In genomic region chr6:118751072-118751471, GRCh38 we compare ENCODE assay signal across 39 cellular contexts.
"Had no signal": no experiment of that assay in that cellular context is flagged by ENCODE, and none has a peak within 500 bp of the region (broad histone marks: within the 10 kb centered on the region; RNA-seq: fewer than 3 reads in every experiment).

No MANE protein-coding gene starts in this region.

- H3K27me3 ChIP-seq: ascending aorta, cardiac muscle cell had no signal

- H3K9me3 ChIP-seq: ascending aorta had no signal

- H3K27me3 Mint-ChIP-seq: activated CD4-positive, alpha-beta memory T cell treated with anti-CD3 and anti-CD28 coated beads, Interleukin-2, amount 10 ng/mL, durations not matched to agents 7 days and 5 days; activated CD4-positive, alpha-beta T cell treated with anti-CD3 and anti-CD28 coated beads for 36 hours; activated CD4-positive, alpha-beta T cell treated with anti-CD3 and anti-CD28 coated beads, Interleukin-2, amount 10 ng/mL, durations not matched to agents 7 days and 5 days; activated CD8-positive, alpha-beta memory T cell treated with anti-CD3 and anti-CD28 coated beads, Interleukin-2, amount 10 ng/mL, durations not matched to agents 7 days and 5 days; activated naive CD4-positive, alpha-beta T cell treated with anti-CD3 and anti-CD28 coated beads, Interleukin-2, amount 10 ng/mL, durations not matched to agents 7 days and 5 days; activated naive CD4-positive, alpha-beta T cell treated with anti-CD3 and anti-CD28 coated beads, Interleukin-2, amount 50 U/mL, for 24 hours; activated naive CD8-positive, alpha-beta T cell; activated naive CD8-positive, alpha-beta T cell treated with anti-CD3 and anti-CD28 coated beads, Interleukin-2, amount 10 ng/mL, durations not matched to agents 7 days and 5 days; activated naive CD8-positive, alpha-beta T cell treated with anti-CD3 and anti-CD28 coated beads, Interleukin-2, amount 50 U/mL, for 24 hours; activated T-cell treated with anti-CD3 and anti-CD28 coated beads, Interleukin-2, amount 50 U/mL, for 24 hours had no signal

- FAIRE-seq: bronchial epithelial cell, TTC549 had no signal

- H3K4me3 Mint-ChIP-seq: activated CD4-positive, alpha-beta memory T cell treated with anti-CD3 and anti-CD28 coated beads, Interleukin-2, amount 10 ng/mL, durations not matched to agents 7 days and 5 days; activated CD4-positive, alpha-beta T cell treated with anti-CD3 and anti-CD28 coated beads for 36 hours; activated CD4-positive, alpha-beta T cell treated with anti-CD3 and anti-CD28 coated beads, Interleukin-2, amount 10 ng/mL, durations not matched to agents 7 days and 5 days; activated CD8-positive, alpha-beta memory T cell treated with anti-CD3 and anti-CD28 coated beads, Interleukin-2, amount 10 ng/mL, durations not matched to agents 7 days and 5 days; activated CD8-positive, alpha-beta T cell treated with anti-CD3 and anti-CD28 coated beads, Interleukin-2, amount 10 ng/mL, durations not matched to agents 7 days and 5 days; activated naive CD4-positive, alpha-beta T cell treated with anti-CD3 and anti-CD28 coated beads, Interleukin-2, amount 10 ng/mL, durations not matched to agents 7 days and 5 days; activated naive CD4-positive, alpha-beta T cell treated with anti-CD3 and anti-CD28 coated beads, Interleukin-2, amount 50 U/mL, for 24 hours; activated naive CD8-positive, alpha-beta T cell; activated naive CD8-positive, alpha-beta T cell treated with anti-CD3 and anti-CD28 coated beads, Interleukin-2, amount 10 ng/mL, durations not matched to agents 7 days and 5 days; activated naive CD8-positive, alpha-beta T cell treated with anti-CD3 and anti-CD28 coated beads, Interleukin-2, amount 50 U/mL, for 24 hours; activated T-cell treated with anti-CD3 and anti-CD28 coated beads, Interleukin-2, amount 50 U/mL, for 24 hours; brain; central memory CD8-positive, alpha-beta T cell; T-helper 1 cell treated with Interleukin-12 subunit alpha and Interleukin-12 subunit beta and Interleukin-4 antibody, amounts not matched to agents 30 μg/mL and 1 μg/mL, for 36 hours; T-helper 2 cell treated with Interferon-gamma antibody and Interleukin-4, amounts not matched to agents 5 μg/mL and 100 μg/mL, for 36 hours; WTC11 had no signal

- H3K27ac ChIP-seq: ascending aorta, cardiac muscle cell, WERI-Rb-1 had no signal

- H3K36me3 ChIP-seq: ascending aorta, cardiac muscle cell, WERI-Rb-1 had no signal

- H3K27ac Mint-ChIP-seq: activated CD4-positive, alpha-beta memory T cell treated with anti-CD3 and anti-CD28 coated beads, Interleukin-2, amount 10 ng/mL, durations not matched to agents 7 days and 5 days; activated CD4-positive, alpha-beta T cell treated with anti-CD3 and anti-CD28 coated beads for 36 hours; activated CD4-positive, alpha-beta T cell treated with anti-CD3 and anti-CD28 coated beads, Interleukin-2, amount 10 ng/mL, durations not matched to agents 7 days and 5 days; activated CD8-positive, alpha-beta memory T cell treated with anti-CD3 and anti-CD28 coated beads, Interleukin-2, amount 10 ng/mL, durations not matched to agents 7 days and 5 days; activated CD8-positive, alpha-beta T cell treated with anti-CD3 and anti-CD28 coated beads, Interleukin-2, amount 10 ng/mL, durations not matched to agents 7 days and 5 days; activated naive CD4-positive, alpha-beta T cell treated with anti-CD3 and anti-CD28 coated beads, Interleukin-2, amount 50 U/mL, for 24 hours; activated naive CD8-positive, alpha-beta T cell treated with anti-CD3 and anti-CD28 coated beads, Interleukin-2, amount 10 ng/mL, durations not matched to agents 7 days and 5 days; activated T-cell treated with anti-CD3 and anti-CD28 coated beads, Interleukin-2, amount 50 U/mL, for 24 hours; T-helper 1 cell treated with Interleukin-12 subunit alpha and Interleukin-12 subunit beta and Interleukin-4 antibody, amounts not matched to agents 30 μg/mL and 1 μg/mL, for 36 hours; T-helper 2 cell treated with Interferon-gamma antibody and Interleukin-4, amounts not matched to agents 5 μg/mL and 100 μg/mL, for 36 hours; WTC11 had no signal

- DNase-seq: activated CD4-positive, alpha-beta memory T cell treated with anti-CD3 and anti-CD28 coated beads, Interleukin-2, amount 10 ng/mL, durations not matched to agents 7 days and 5 days; activated CD4-positive, alpha-beta T cell treated with anti-CD3 and anti-CD28 coated beads for 1 hour; activated CD4-positive, alpha-beta T cell treated with anti-CD3 and anti-CD28 coated beads for 36 hours; activated CD4-positive, alpha-beta T cell treated with anti-CD3 and anti-CD28 coated beads for 48 hours; activated CD4-positive, alpha-beta T cell treated with anti-CD3 and anti-CD28 coated beads, Interleukin-2, amount 10 ng/mL, durations not matched to agents 7 days and 5 days; activated CD4-positive, alpha-beta T cell treated with anti-CD3 and anti-CD28 coated beads, Interleukin-2, amount 50 U/mL, for 48 hours; activated CD4-positive, CD25-positive, alpha-beta regulatory T cell; activated CD8-positive, alpha-beta memory T cell treated with anti-CD3 and anti-CD28 coated beads for 24 hours; activated CD8-positive, alpha-beta memory T cell treated with anti-CD3 and anti-CD28 coated beads, Interleukin-2, amount 10 ng/mL, durations not matched to agents 7 days and 5 days; activated CD8-positive, alpha-beta memory T cell treated with anti-CD3 and anti-CD28 coated beads, Interleukin-2, amount 50 U/mL, for 48 hours; activated CD8-positive, alpha-beta T cell treated with anti-CD3 and anti-CD28 coated beads, Interleukin-2, amount 10 ng/mL, durations not matched to agents 7 days and 5 days; activated effector memory CD4-positive, alpha-beta T cell treated with Interleukin-2 at 50 U/mL for 16 hours; activated gamma-delta T cell; activated naive CD4-positive, alpha-beta T cell treated with anti-CD3 and anti-CD28 coated beads, Interleukin-2, amount 10 ng/mL, durations not matched to agents 7 days and 5 days; activated naive CD4-positive, alpha-beta T cell treated with Interleukin-2 at 50 U/mL for 16 hours; activated naive CD8-positive, alpha-beta T cell treated with anti-CD3 and anti-CD28 coated beads, Interleukin-2, amount 10 ng/mL, durations not matched to agents 7 days and 5 days; activated naive CD8-positive, alpha-beta T cell treated with anti-CD3 and anti-CD28 coated beads, Interleukin-2, amount 50 U/mL, for 24 hours; activated T-cell treated with anti-CD3 and anti-CD28 coated beads, Interleukin-2, amount 50 U/mL, for 24 hours; activated T-cell treated with anti-CD3 and anti-CD28 coated beads, Interleukin-2, amount 50 U/mL, for 48 hours; amygdala; anterior cingulate cortex; caudate nucleus; cerebellar nuclear complex; T-helper 1 cell; T-helper 2 cell; T-helper 9 cell; WERI-Rb-1 had no signal

- ATAC-seq: activated CD8-positive, alpha-beta memory T cell treated with anti-CD3 and anti-CD28 coated beads, Interleukin-2, amount 10 ng/mL, durations not matched to agents 7 days and 5 days; activated CD8-positive, alpha-beta T cell treated with anti-CD3 and anti-CD28 coated beads, Interleukin-2, amount 10 ng/mL, durations not matched to agents 7 days and 5 days; WTC11 had no signal

- H3K4me3 ChIP-seq: ascending aorta, cardiac muscle cell had no signal

- H3K9me3 Mint-ChIP-seq: activated CD4-positive, alpha-beta memory T cell treated with anti-CD3 and anti-CD28 coated beads, Interleukin-2, amount 10 ng/mL, durations not matched to agents 7 days and 5 days; activated CD4-positive, alpha-beta T cell treated with anti-CD3 and anti-CD28 coated beads, Interleukin-2, amount 10 ng/mL, durations not matched to agents 7 days and 5 days; activated naive CD4-positive, alpha-beta T cell treated with anti-CD3 and anti-CD28 coated beads, Interleukin-2, amount 10 ng/mL, durations not matched to agents 7 days and 5 days; activated naive CD8-positive, alpha-beta T cell treated with anti-CD3 and anti-CD28 coated beads, Interleukin-2, amount 10 ng/mL, durations not matched to agents 7 days and 5 days; activated naive CD8-positive, alpha-beta T cell treated with anti-CD3 and anti-CD28 coated beads, Interleukin-2, amount 50 U/mL, for 24 hours; activated T-cell treated with anti-CD3 and anti-CD28 coated beads, Interleukin-2, amount 50 U/mL, for 24 hours; activated T-helper 2 cell treated with anti-CD3 and anti-CD28 coated beads, Interferon-gamma antibody, Interleukin-2, Interleukin-4, amounts not matched to agents 10 μg/mL and 5 μg/mL and 100 μg/mL, durations not matched to agents 14 hours and 24 hours and 36 hours; brain; T-helper 1 cell treated with Interleukin-12 subunit alpha and Interleukin-12 subunit beta and Interleukin-4 antibody, amounts not matched to agents 30 μg/mL and 1 μg/mL, for 36 hours; T-helper 2 cell treated with Interferon-gamma antibody and Interleukin-4, amounts not matched to agents 5 μg/mL and 100 μg/mL, for 36 hours; WTC11 had no signal

- H3K36me3 Mint-ChIP-seq: activated CD8-positive, alpha-beta memory T cell treated with anti-CD3 and anti-CD28 coated beads, Interleukin-2, amount 10 ng/mL, durations not matched to agents 7 days and 5 days; activated naive CD4-positive, alpha-beta T cell treated with anti-CD3 and anti-CD28 coated beads, Interleukin-2, amount 10 ng/mL, durations not matched to agents 7 days and 5 days; activated naive CD4-positive, alpha-beta T cell treated with anti-CD3 and anti-CD28 coated beads, Interleukin-2, amount 50 U/mL, for 24 hours; activated naive CD8-positive, alpha-beta T cell; brain; WTC11 had no signal
